Comparison of ENCODE assay signal across 14 cellular contexts in genomic region chr10:107032700-107033401, GRCh38.
"Had no signal": no experiment of that assay in that cellular context is flagged by ENCODE, and none has a peak within 500 bp of the region (broad histone marks: within the 10 kb centered on the region; RNA-seq: fewer than 3 reads in every experiment).

No MANE protein-coding gene starts in this region.

- H3K4me3 ChIP-seq: esophagus squamous epithelium had no signal

- H3K9me3 ChIP-seq: esophagus squamous epithelium had no signal

- H3K27me3 Mint-ChIP-seq: effector memory CD8-positive, alpha-beta T cell had no signal

- H3K27ac Mint-ChIP-seq: activated T-cell treated with anti-CD3 and anti-CD28 coated beads, Interleukin-2, amount 50 U/mL, for 72 hours; effector memory CD8-positive, alpha-beta T cell; naive thymus-derived CD8-positive, alpha-beta T cell had no signal

- H3K36me3 ChIP-seq: esophagus squamous epithelium had no signal

- H3K4me3 Mint-ChIP-seq: activated T-cell treated with anti-CD3 and anti-CD28 coated beads, Interleukin-2, amount 50 U/mL, for 72 hours; effector memory CD8-positive, alpha-beta T cell; naive thymus-derived CD8-positive, alpha-beta T cell had no signal

- H3K4me1 Mint-ChIP-seq: naive thymus-derived CD8-positive, alpha-beta T cell had no signal

- ATAC-seq: activated T-cell treated with anti-CD3 and anti-CD28 coated beads, Interleukin-2, amount 50 U/mL, for 72 hours; effector memory CD8-positive, alpha-beta T cell; left ventricle myocardium superior; naive thymus-derived CD8-positive, alpha-beta T cell had no signal

- H3K4me1 ChIP-seq: esophagus squamous epithelium had no signal

- DNase-seq: activated CD4-positive, alpha-beta T cell treated with anti-CD3 and anti-CD28 coated beads, Interleukin-2, amount 50 U/mL, for 1 hour; activated CD4-positive, CD25-positive, alpha-beta regulatory T cell treated with anti-CD3 and anti-CD28 coated beads, Interleukin-2, amount 50 U/mL, for 72 hours; activated effector memory CD4-positive, alpha-beta T cell treated with anti-CD3 and anti-CD28 coated beads, Interleukin-2, amount 50 U/mL, for 16 hours; activated naive CD4-positive, alpha-beta T cell treated with anti-CD3 and anti-CD28 coated beads, Interleukin-2, amount 50 U/mL, for 16 hours; activated T-cell treated with anti-CD3 and anti-CD28 coated beads, Interleukin-2, amount 50 U/mL, for 72 hours; effector memory CD8-positive, alpha-beta T cell; esophagus squamous epithelium; left ventricle myocardium superior; naive thymus-derived CD8-positive, alpha-beta T cell; nucleus accumbens; stimulated activated CD4-positive, alpha-beta T cell treated with anti-CD3 and anti-CD28 coated beads, Interleukin-12 subunit alpha, Interleukin-12 subunit beta, amount 100 ng/mL, for 4 hours; stimulated activated CD4-positive, alpha-beta T cell treated with anti-CD3 and anti-CD28 coated beads, Interleukin-1b, Interleukin-23, amount 100 ng/mL, for 48 hours; stimulated activated CD8-positive, alpha-beta memory T cell treated with anti-CD3 and anti-CD28 coated beads, Interleukin-4, amount 100 ng/mL, for 48 hours; stimulated activated naive CD4-positive, alpha-beta T cell had no signal

- H3K27ac ChIP-seq: esophagus squamous epithelium had no signal

- H3K27me3 ChIP-seq: esophagus squamous epithelium had no signal

- H3K36me3 Mint-ChIP-seq: naive thymus-derived CD8-positive, alpha-beta T cell had no signal
